Comparison of ENCODE assay signal across 17 cellular contexts in genomic region chr9:32455738-32456137, GRCh38.
"Had no signal": no experiment of that assay in that cellular context is flagged by ENCODE, and none has a peak within 500 bp of the region (broad histone marks: within the 10 kb centered on the region; RNA-seq: fewer than 3 reads in every experiment).

No MANE protein-coding gene starts in this region.

- H3K4me3 Mint-ChIP-seq: activated B cell treated with CpG ODN at 0.5 μM for 24 hours; activated CD8-positive, alpha-beta T cell treated with anti-CD3 and anti-CD28 coated beads for 36 hours; activated T-cell treated with anti-CD3 and anti-CD28 coated beads, Interleukin-2, amount 50 U/mL, for 4 hours; memory B cell; natural killer cell; stimulated activated naive CD8-positive, alpha-beta T cell treated with anti-CD3 and anti-CD28 coated beads, Interleukin-15, Interleukin-2, amounts not matched to agents 100 ng/mL and 50 ng/mL, for 24 hours had no signal

- H3K27me3 ChIP-seq: esophagus muscularis mucosa, neutrophil had no signal

- H3K36me3 Mint-ChIP-seq: activated naive CD4-positive, alpha-beta T cell treated with anti-CD3 and anti-CD28 coated beads, Interleukin-2, amount 50 U/mL, for 72 hours had no signal

- H3K27ac Mint-ChIP-seq: activated B cell treated with CpG ODN at 0.5 μM for 24 hours; activated CD8-positive, alpha-beta T cell treated with anti-CD3 and anti-CD28 coated beads for 36 hours; memory B cell; natural killer cell; stimulated activated naive CD8-positive, alpha-beta T cell treated with anti-CD3 and anti-CD28 coated beads, Interleukin-15, Interleukin-2, amounts not matched to agents 100 ng/mL and 50 ng/mL, for 24 hours had no signal

- DNase-seq: activated B cell treated with CpG ODN at 0.5 μM for 24 hours; activated CD4-positive, alpha-beta T cell treated with anti-CD3 and anti-CD28 coated beads for 48 hours; activated CD8-positive, alpha-beta T cell treated with anti-CD3 and anti-CD28 coated beads for 36 hours; activated effector memory CD4-positive, alpha-beta T cell treated with anti-CD3 and anti-CD28 coated beads, Interleukin-2, amount 50 U/mL, for 16 hours; activated T-cell treated with anti-CD3 and anti-CD28 coated beads, Interleukin-2, amount 50 U/mL, for 4 hours; caudate nucleus; foreskin melanocyte; left colon; natural killer cell; SW 1271 had no signal

- ATAC-seq: activated CD8-positive, alpha-beta T cell treated with anti-CD3 and anti-CD28 coated beads for 36 hours; activated naive CD4-positive, alpha-beta T cell treated with anti-CD3 and anti-CD28 coated beads, Interleukin-2, amount 50 U/mL, for 72 hours; activated T-cell treated with anti-CD3 and anti-CD28 coated beads, Interleukin-2, amount 50 U/mL, for 4 hours; left colon; natural killer cell had no signal

- H3K27me3 Mint-ChIP-seq: activated B cell treated with CpG ODN at 0.5 μM for 24 hours; activated CD8-positive, alpha-beta T cell treated with anti-CD3 and anti-CD28 coated beads for 36 hours; memory B cell; stimulated activated naive CD8-positive, alpha-beta T cell treated with anti-CD3 and anti-CD28 coated beads, Interleukin-15, Interleukin-2, amounts not matched to agents 100 ng/mL and 50 ng/mL, for 24 hours had no signal

- H3K9me3 ChIP-seq: esophagus muscularis mucosa, neutrophil, thoracic aorta had no signal

- H3K4me3 ChIP-seq: coronary artery, esophagus muscularis mucosa, thoracic aorta had no signal

- H3K9me3 Mint-ChIP-seq: activated CD8-positive, alpha-beta T cell treated with anti-CD3 and anti-CD28 coated beads for 36 hours; activated naive CD4-positive, alpha-beta T cell treated with anti-CD3 and anti-CD28 coated beads, Interleukin-2, amount 50 U/mL, for 72 hours; activated T-cell treated with anti-CD3 and anti-CD28 coated beads, Interleukin-2, amount 50 U/mL, for 4 hours; natural killer cell; stimulated activated naive CD8-positive, alpha-beta T cell treated with anti-CD3 and anti-CD28 coated beads, Interleukin-15, Interleukin-2, amounts not matched to agents 100 ng/mL and 50 ng/mL, for 24 hours had no signal

- H3K4me1 Mint-ChIP-seq: activated B cell treated with CpG ODN at 0.5 μM for 24 hours, memory B cell had no signal

- H3K27ac ChIP-seq: coronary artery, esophagus muscularis mucosa, neutrophil, thoracic aorta had no signal
